In genomic region chr18:23143871-23144270, GRCh38 we compare ENCODE assay signal across 11 cellular contexts. TPM values are rescaled to one million over a fixed set of nuclear protein-coding genes. Genes with fewer than 3 reads are reported as not detected.
A peak's percentile ranks its signal among the peaks of the same experiment; 100 is the strongest.
DNase-seq lines count a peak whose midpoint lies in the region; ATAC-seq and TF ChIP-seq lines count a peak whose summit lies in the region.
"Had no signal": no experiment of that assay in that cellular context is flagged by ENCODE, and none has a peak within 500 bp of the region (broad histone marks: within the 10 kb centered on the region; RNA-seq: fewer than 3 reads in every experiment).

No MANE protein-coding gene starts in this region.

- no peak overlapping the region for H3K27ac Mint-ChIP-seq in activated CD8-positive, alpha-beta memory T cell treated with anti-CD3 and anti-CD28 coated beads, Interleukin-2, amount 10 ng/mL, durations not matched to agents 7 days and 5 days
- H3K27ac Mint-ChIP-seq: CD8-positive, alpha-beta T cell had no signal

- peaks cover 25% of the 10 kb centered on the region; the same call in 1 of the 2 replicates for H3F3A ChIP-seq in PC-9 (ENCODE audit: insufficient read depth, low read depth)

- H4K20me1 ChIP-seq in BLaER1 (peaks cover 25% of the 10 kb centered on the region), PC-9 (ENCODE audit: insufficient read depth) (no peaks in the 10 kb centered on the region; the same call in 1 of the 2 replicates)

- H3K14ac ChIP-seq in neuronal stem cell (ENCODE audit: low read length): no peak overlapping the region

- CTCF ChIA-PET in PC-9 (lab: Charles Lee): no interaction called here
- CTCF ChIA-PET in activated CD8-positive, alpha-beta memory T cell treated with anti-CD3 and anti-CD28 coated beads, Interleukin-2, amount 10 ng/mL, durations not matched to agents 7 days and 5 days (lab: Charles Lee): interaction anchor here (1.2 kb wide), 1 partner anchor 268 kb away, joined by 5 read pairs; no protein-coding TSS in a partner anchor

- H3K27me3 ChIP-seq in BLaER1 (no peaks in the 10 kb centered on the region; the same call in 1 of the 2 replicates), PC-9 (ENCODE audit: insufficient read depth, low read depth) (no peaks in the 10 kb centered on the region), neuronal stem cell (ENCODE audit: control insufficient read depth in 3 of 3, insufficient read depth in 3 of 3, low read depth in 1 of 3, low read length in 3 of 3) (no peaks in the 10 kb centered on the region)

- H2AFZ ChIP-seq in PC-9 (no peak overlapping the region), neuronal stem cell (ENCODE audit: low read length) (no peak overlapping the region)

- H3K4ac ChIP-seq in neuronal stem cell (ENCODE audit: low read length): no peak overlapping the region

- H3K9me3 ChIP-seq in BLaER1 (no peaks in the 10 kb centered on the region), PC-9 (ENCODE audit: insufficient read depth, low read depth) (no peaks in the 10 kb centered on the region), neuronal stem cell (replicated peaks in 1 of 2; ENCODE audit: control insufficient read depth in 2 of 2, insufficient read depth in 1 of 2, low read depth in 1 of 2, low read length in 2 of 2) (peaks cover 0 to 3% of the 10 kb centered on the region in 2 donors)

- H3K9ac ChIP-seq in BLaER1 (no peak overlapping the region; the same call in 1 of the 2 replicates), neuronal stem cell (ENCODE audit: low read depth, low read length, poor library complexity) (no peak overlapping the region)

- H3K27ac ChIP-seq in BLaER1: peak overlapping the region; percentile 45; the same call in 1 of the 2 replicates
- H3K27ac ChIP-seq in PC-9: peak overlapping the region; percentile 69
- peak overlapping the region; percentile 66 for H3K27ac ChIP-seq in epithelial cell of prostate
- no peak overlapping the region for H3K27ac ChIP-seq in neuronal stem cell (replicated peaks; ENCODE audit: low read length)

- POLR2A ChIA-PET in PC-9 (lab: Charles Lee; ENCODE audit: unreplicated experiment): no interaction called here

- H4K8ac ChIP-seq in neuronal stem cell (ENCODE audit: low read depth, low read length): no peak overlapping the region

- peak overlapping the region; percentile 44 for H3K18ac ChIP-seq in neuronal stem cell (ENCODE audit: low read length)

- no peak for TF ChIP-seq CTCF in PC-9 (conservative IDR thresholded peaks at IDR 0.05)

- no peak overlapping the region for H2AK5ac ChIP-seq in neuronal stem cell (ENCODE audit: low read depth, low read length)

- peaks cover 62% of the 10 kb centered on the region for H3K79me2 ChIP-seq in PC-9 (ENCODE audit: low read depth)

- no CpG with 5 or more reads among the region's 9 CpGs for WGBS in neuronal stem cell (ENCODE audit: extremely low coverage in 2 of 2, insufficient read length in 2 of 2, insufficient replicate concordance in 1 of 2), 2 donors

- H3K4me3 ChIP-seq in BLaER1: no peak overlapping the region
- H3K4me3 ChIP-seq in PC-9: no peak overlapping the region
- H3K4me3 ChIP-seq in neuronal stem cell (ENCODE audit: low read length in 2 of 2): no peak overlapping the region

- H3K79me1 ChIP-seq in neuronal stem cell (ENCODE audit: low read depth, low read length): no peaks in the 10 kb centered on the region

- DNase-seq in PC-9 (no peak), epithelial cell of prostate (ENCODE audit: low read depth, low spot score) (no peak), neuronal stem cell (ENCODE audit: low spot score) (no peak), NCI-H1105 treated with DMSO at 0.1 percent for 48 hours (lab: John Stamatoyannopoulos, UW) (no peak), putamen (ENCODE audit: low spot score) (no peak), SHP77 treated with DMSO at 0.1 percent for 48 hours (lab: John Stamatoyannopoulos, UW) (no peak)
- no peak for DNase-seq in activated CD8-positive, alpha-beta memory T cell treated with anti-CD3 and anti-CD28 coated beads, Interleukin-2, amount 10 ng/mL, durations not matched to agents 7 days and 5 days
- DNase-seq: CD8-positive, alpha-beta T cell; NCI-H524; stimulated activated naive CD4-positive, alpha-beta T cell had no signal

- no peak for ATAC-seq in activated CD8-positive, alpha-beta memory T cell treated with anti-CD3 and anti-CD28 coated beads, Interleukin-2, amount 10 ng/mL, durations not matched to agents 7 days and 5 days
- ATAC-seq: CD8-positive, alpha-beta T cell had no signal

- H3K27me3 Mint-ChIP-seq in activated CD8-positive, alpha-beta memory T cell treated with anti-CD3 and anti-CD28 coated beads, Interleukin-2, amount 10 ng/mL, durations not matched to agents 7 days and 5 days: peaks cover 7% of the 10 kb centered on the region

- H3K9me3 Mint-ChIP-seq in activated CD8-positive, alpha-beta memory T cell treated with anti-CD3 and anti-CD28 coated beads, Interleukin-2, amount 10 ng/mL, durations not matched to agents 7 days and 5 days (ENCODE audit: low read depth): no peaks in the 10 kb centered on the region
- H3K9me3 Mint-ChIP-seq: CD8-positive, alpha-beta T cell had no signal

- BruUV-seq in PC-9 (replicated peaks; lab: Mats Ljungman, UMichigan): no TSS peak

- H2BK5ac ChIP-seq in neuronal stem cell (ENCODE audit: low read length): no peak overlapping the region

- H3K4me2 ChIP-seq in BLaER1 (peak overlapping the region; percentile 59), PC-9 (peak overlapping the region; percentile 55), neuronal stem cell (ENCODE audit: insufficient read depth, low read length, poor library complexity, severe bottlenecking) (no peak overlapping the region)

- intact Hi-C loops in PC-9 (cut with micrococcal nuclease; ENCODE audit: unreplicated experiment): no loop called here

- H3K4me1 ChIP-seq in BLaER1: peaks cover 33% of the 10 kb centered on the region
- peaks cover 39% of the 10 kb centered on the region for H3K4me1 ChIP-seq in PC-9 (replicated peaks; ENCODE audit: insufficient read depth)
- H3K4me1 ChIP-seq in neuronal stem cell (ENCODE audit: control insufficient read depth in 2 of 2, insufficient read depth in 1 of 2, low read depth in 1 of 2, low read length in 2 of 2): peaks cover 4 to 10% of the 10 kb centered on the region in 2 donors

- no peak overlapping the region for H2BK120ac ChIP-seq in neuronal stem cell (ENCODE audit: low read depth, low read length)

- H2BK15ac ChIP-seq in neuronal stem cell (ENCODE audit: low read length): no peak overlapping the region

- no peak overlapping the region for H2BK12ac ChIP-seq in neuronal stem cell (ENCODE audit: low read length)

- no peak overlapping the region for H3K4me3 Mint-ChIP-seq in activated CD8-positive, alpha-beta memory T cell treated with anti-CD3 and anti-CD28 coated beads, Interleukin-2, amount 10 ng/mL, durations not matched to agents 7 days and 5 days
- H3K4me3 Mint-ChIP-seq: CD8-positive, alpha-beta T cell had no signal

- peaks cover 23% of the 10 kb centered on the region for H3K4me1 Mint-ChIP-seq in activated CD8-positive, alpha-beta memory T cell treated with anti-CD3 and anti-CD28 coated beads, Interleukin-2, amount 10 ng/mL, durations not matched to agents 7 days and 5 days

- no peaks in the 10 kb centered on the region for H3K9me2 ChIP-seq in PC-9 (ENCODE audit: insufficient read depth)

- H3K36me3 Mint-ChIP-seq in activated CD8-positive, alpha-beta memory T cell treated with anti-CD3 and anti-CD28 coated beads, Interleukin-2, amount 10 ng/mL, durations not matched to agents 7 days and 5 days: no peaks in the 10 kb centered on the region
- H3K36me3 Mint-ChIP-seq: CD8-positive, alpha-beta T cell had no signal

- H3K23ac ChIP-seq in neuronal stem cell (ENCODE audit: low read depth, low read length, poor library complexity): no peak overlapping the region

- H4K91ac ChIP-seq in neuronal stem cell (ENCODE audit: low read depth, low read length, poor library complexity): no peak overlapping the region

- H3K36me3 ChIP-seq in BLaER1 (peaks cover 3% of the 10 kb centered on the region; the same call in 1 of the 2 replicates), PC-9 (ENCODE audit: low read depth) (no peaks in the 10 kb centered on the region), neuronal stem cell (replicated peaks in 1 of 2; ENCODE audit: control insufficient read depth in 2 of 2, insufficient read depth in 2 of 2, low read length in 2 of 2) (no peaks in the 10 kb centered on the region)

RNA-seq across cellular contexts. Expression of gene CABLES1, which starts 8.6 kb away (rescaled TPM):
- total RNA-seq in PC-9 (2021): 10.0 and 11.8 TPM in 2 replicates
- polyA plus RNA-seq in neuronal stem cell (2013, experiment 1 of 2): 2.2 TPM
- polyA plus RNA-seq in neuronal stem cell (2013, experiment 2 of 2): 1.9 TPM
- total RNA-seq in activated CD8-positive, alpha-beta memory T cell treated with anti-CD3 and anti-CD28 coated beads, Interleukin-2, amount 10 ng/mL, durations not matched to agents 7 days and 5 days: 1 to 10 TPM; 2.1 to 8.6 TPM
